Comparison of ENCODE assay signal across 18 cellular contexts in genomic region chr4:187235456-187236170, GRCh38.
DNase-seq lines count a peak whose midpoint lies in the region; ATAC-seq and TF ChIP-seq lines count a peak whose summit lies in the region.
"Had no signal": no experiment of that assay in that cellular context is flagged by ENCODE, and none has a peak within 500 bp of the region (broad histone marks: within the 10 kb centered on the region; RNA-seq: fewer than 3 reads in every experiment).

No MANE protein-coding gene starts in this region.

- no peak for ATAC-seq in GM21576 (IDR thresholded peaks at IDR 0.05; ENCODE audit: unreplicated experiment)
- ATAC-seq in aorta (ENCODE audit: low FRiP score) = no peak
- ATAC-seq: CD8-positive, alpha-beta T cell; psoas muscle had no signal

- peak overlapping the region in 2 of 5 experiments; percentile 25 to 75 for H3K4me3 Mint-ChIP-seq in brain
- H3K4me3 Mint-ChIP-seq: CD8-positive, alpha-beta T cell had no signal

- H3K9me3 ChIP-seq in aorta (ENCODE audit: control insufficient read depth, low read length) = no peaks in the 10 kb centered on the region
- H3K9me3 ChIP-seq: psoas muscle, transverse colon had no signal

- no peaks in the 10 kb centered on the region for H3K4me1 ChIP-seq in aorta (ENCODE audit: control insufficient read depth in 1 of 2, insufficient read depth in 2 of 2, low read length in 2 of 2)
- H3K4me1 ChIP-seq: psoas muscle, transverse colon had no signal

- H3K36me3 Mint-ChIP-seq in brain = no peaks in the 10 kb centered on the region
- H3K36me3 Mint-ChIP-seq: CD8-positive, alpha-beta T cell had no signal

- WGBS in aorta, 2 donors = 61 to 64% methylated on average over 16 of the region's 16 CpGs

- DNase-seq in NCI-H1417 (lab: John Stamatoyannopoulos, UW) (peak in 2 of 3 experiments; percentile 7 to 20), NCI-H1417 treated with DMSO at 0.1 percent for 48 hours (lab: John Stamatoyannopoulos, UW) (no peak), medulla oblongata (ENCODE audit: extremely low spot score) (peak; percentile 75), substantia nigra (lab: John Stamatoyannopoulos, UW) (peak in 40 of 49 donors; percentile 1 to 77 (median 42)), iPS-NIHi11 (ENCODE audit: low spot score) (no peak), aorta (no peak)
- DNase-seq: activated CD8-positive, alpha-beta memory T cell treated with anti-CD3 and anti-CD28 coated beads for 24 hours; activated effector memory CD4-positive, alpha-beta T cell treated with Interleukin-2 at 50 U/mL for 16 hours; CD8-positive, alpha-beta T cell; effector memory CD4-positive, alpha-beta T cell; NCI-H2171; psoas muscle; transverse colon had no signal

- H3K27ac Mint-ChIP-seq in brain = peak overlapping the region in 4 of 5 experiments; percentile 4 to 76 (median 40)
- H3K27ac Mint-ChIP-seq: CD8-positive, alpha-beta T cell had no signal

- intact Hi-C loops in aorta (cut with DNase I) = no loop called here

- peaks cover 0 to 3% (median 0%) of the 10 kb centered on the region in 5 experiments for H3K9me3 Mint-ChIP-seq in brain

- TF ChIP-seq CTCF in brain (conservative IDR thresholded peaks at IDR 0.05) = no peak

- peaks cover 21% of the 10 kb centered on the region for H3K4me1 Mint-ChIP-seq in brain

- H3K27ac ChIP-seq in substantia nigra (ENCODE audit: low read depth, low read length, poor library complexity, severe bottlenecking) (no peak overlapping the region), aorta (ENCODE audit: low read depth in 1 of 2, low read length in 2 of 2) (no peak overlapping the region)
- H3K27ac ChIP-seq: 22Rv1, brain microvascular endothelial cell, foreskin keratinocyte, psoas muscle, transverse colon had no signal

- peaks cover 5% of the 10 kb centered on the region for H3K27me3 Mint-ChIP-seq in brain

- no peaks in the 10 kb centered on the region for H3K36me3 ChIP-seq in aorta (ENCODE audit: control insufficient read depth in 1 of 2, insufficient read depth in 2 of 2, low read length in 1 of 2)
- H3K36me3 ChIP-seq: brain microvascular endothelial cell, transverse colon had no signal

- no peaks in the 10 kb centered on the region for H3K27me3 ChIP-seq in aorta (ENCODE audit: control insufficient read depth in 1 of 2, insufficient read depth in 2 of 2, low read length in 1 of 2)
- H3K27me3 ChIP-seq: brain microvascular endothelial cell, foreskin keratinocyte, transverse colon had no signal

- no peak overlapping the region for H3K4me3 ChIP-seq in aorta (ENCODE audit: low read length in 2 of 2)
- H3K4me3 ChIP-seq: psoas muscle, transverse colon had no signal

Comparison
In these comparisons a context has a peak if more than half of its experiments do, and no peak if none do; other contexts are left out.
1. DNase-seq: peak in NCI-H1417 (2 of 3), medulla oblongata (single experiment) and substantia nigra (40 of 49); none in NCI-H1417 treated with DMSO at 0.1 percent for 48 hours (single experiment), iPS-NIHi11 (single experiment) and aorta (0 of 2).